In genomic region chr19:47658431-47659383, GRCh38 we compare ENCODE assay signal across 15 cellular contexts. TPM values are rescaled to one million over a fixed set of nuclear protein-coding genes. Genes with fewer than 3 reads are reported as not detected.
DNase-seq lines count a peak whose midpoint lies in the region; ATAC-seq, FAIRE-seq and TF ChIP-seq lines count a peak whose summit lies in the region.
"Had no signal": no experiment of that assay in that cellular context is flagged by ENCODE, and none has a peak within 500 bp of the region (broad histone marks: within the 10 kb centered on the region; RNA-seq: fewer than 3 reads in every experiment).

No MANE protein-coding gene starts in this region.

- peak overlapping the region; percentile 82 for H3K27ac Mint-ChIP-seq in neural crest cell (ENCODE audit: unreplicated experiment)
- H3K27ac Mint-ChIP-seq: activated CD4-positive, alpha-beta memory T cell treated with anti-CD3 and anti-CD28 coated beads, Interleukin-2, amount 10 ng/mL, durations not matched to agents 7 days and 5 days had no signal

- no peak for FAIRE-seq in GM12891 (lab: Jason Lieb, UNC)
- FAIRE-seq: frontal cortex had no signal

- H3K4me1 Mint-ChIP-seq in neural crest cell = peaks cover 38% of the 10 kb centered on the region
- H3K4me1 Mint-ChIP-seq: activated CD4-positive, alpha-beta memory T cell treated with anti-CD3 and anti-CD28 coated beads, Interleukin-2, amount 10 ng/mL, durations not matched to agents 7 days and 5 days had no signal

- H3K9me3 Mint-ChIP-seq in neural crest cell = no peaks in the 10 kb centered on the region
- H3K9me3 Mint-ChIP-seq: activated CD4-positive, alpha-beta memory T cell treated with anti-CD3 and anti-CD28 coated beads, Interleukin-2, amount 10 ng/mL, durations not matched to agents 7 days and 5 days had no signal

- no peaks in the 10 kb centered on the region for H3K27me3 Mint-ChIP-seq in neural crest cell (ENCODE audit: low read depth)
- H3K27me3 Mint-ChIP-seq: activated CD4-positive, alpha-beta memory T cell treated with anti-CD3 and anti-CD28 coated beads, Interleukin-2, amount 10 ng/mL, durations not matched to agents 7 days and 5 days had no signal

- peaks cover 10% of the 10 kb centered on the region for H3K36me3 Mint-ChIP-seq in neural crest cell (ENCODE audit: low read depth)

- peak overlapping the region; percentile 96 for H3K27ac ChIP-seq in VCaP
- H3K27ac ChIP-seq: coronary artery had no signal

- no peak overlapping the region for H3K4me3 ChIP-seq in fibroblast of pulmonary artery (replicated peaks; ENCODE audit: low read depth, low read length)
- H3K4me3 ChIP-seq: coronary artery, MG63 had no signal

- no peak overlapping the region for H3K4me3 Mint-ChIP-seq in neural crest cell
- H3K4me3 Mint-ChIP-seq: activated CD4-positive, alpha-beta memory T cell treated with anti-CD3 and anti-CD28 coated beads, Interleukin-2, amount 10 ng/mL, durations not matched to agents 7 days and 5 days had no signal

- ATAC-seq in GM19023 (IDR thresholded peaks at IDR 0.05; ENCODE audit: unreplicated experiment) (no peak), GM19455 (IDR thresholded peaks at IDR 0.05; ENCODE audit: unreplicated experiment) (no peak)

- DNase-seq in Ammon's horn (ENCODE audit: low spot score) (peak; percentile 22), fibroblast of pulmonary artery (ENCODE audit: low read depth) (peak; percentile 87), neural crest cell (ENCODE audit: low read depth, low spot score) (no peak), DMS114 treated with DMSO at 0.1 percent for 48 hours (lab: John Stamatoyannopoulos, UW; ENCODE audit: unreplicated experiment) (no peak), GM12891 (ENCODE audit: insufficient read length, low spot score) (no peak)
- DNase-seq: activated CD4-positive, alpha-beta memory T cell treated with anti-CD3 and anti-CD28 coated beads, Interleukin-2, amount 10 ng/mL, durations not matched to agents 7 days and 5 days; activated gamma-delta T cell treated with Interleukin-2 at 50 U/mL for 16 hours; MG63; NCI-H2171 treated with DMSO at 0.1 percent for 48 hours; T-helper 2 cell had no signal

- no peak for TF ChIP-seq CTCF in VCaP (conservative IDR thresholded peaks at IDR 0.05)
- no peak for TF ChIP-seq CTCF in fibroblast of pulmonary artery (IDR thresholded peaks at IDR 0.05; ENCODE audit: low read length, missing control alignments)
- no peak for TF ChIP-seq CTCF in neural crest cell (conservative IDR thresholded peaks at IDR 0.05)

- no peak for TF ChIP-seq POLR2A in GM12891 (IDR thresholded peaks at IDR 0.05; ENCODE audit: low read depth, low read length)

TF ChIP-seq in GM12891, 5 proteins besides CTCF, POLR2A, EP300 and RAD21:
- no peak for TF ChIP-seq POLR2AphosphoS5 (IDR thresholded peaks at IDR 0.05; ENCODE audit: low read depth, low read length)
- no peak for TF ChIP-seq SPI1 (IDR thresholded peaks at IDR 0.05; ENCODE audit: low read depth, low read length)
- no peak for TF ChIP-seq POU2F2 (IDR thresholded peaks at IDR 0.05; ENCODE audit: low read depth, low read length)
- no peak for TF ChIP-seq PAX5 (IDR thresholded peaks at IDR 0.05; ENCODE audit: insufficient read depth, low read length, severe bottlenecking)
- no peak for TF ChIP-seq TAF1 (IDR thresholded peaks at IDR 0.05; ENCODE audit: low read depth, low read length)

RNA-seq across cellular contexts. Expression of gene BICRA, which starts 49.8 kb away (rescaled TPM):
- 28.5 and 28.9 TPM in 2 replicates for total RNA-seq in neural crest cell
- 4.2 TPM for polyA plus RNA-seq in GM12891 (2012; ENCODE audit: low read depth, missing spikeins)

RNA-seq across cellular contexts. Expression of gene EHD2, which starts 54.5 kb away (rescaled TPM):
- total RNA-seq in neural crest cell = 0.30 and 0.47 TPM in 2 replicates
- polyA plus RNA-seq in GM12891 (2012; ENCODE audit: low read depth, missing spikeins) = 0.06 TPM
- total RNA-seq: activated CD4-positive, alpha-beta memory T cell treated with anti-CD3 and anti-CD28 coated beads, Interleukin-2, amount 10 ng/mL, durations not matched to agents 7 days and 5 days had no signal

Comparison
In these comparisons a context has a peak if more than half of its experiments do, and no peak if none do; other contexts are left out.
1. DNase-seq: peak in Ammon's horn (single experiment) and fibroblast of pulmonary artery (single experiment); none in neural crest cell (single experiment), DMS114 treated with DMSO at 0.1 percent for 48 hours (single experiment) and GM12891 (single experiment).